15 cellular contexts compared by ENCODE assay signal in the genomic region with DNA sequence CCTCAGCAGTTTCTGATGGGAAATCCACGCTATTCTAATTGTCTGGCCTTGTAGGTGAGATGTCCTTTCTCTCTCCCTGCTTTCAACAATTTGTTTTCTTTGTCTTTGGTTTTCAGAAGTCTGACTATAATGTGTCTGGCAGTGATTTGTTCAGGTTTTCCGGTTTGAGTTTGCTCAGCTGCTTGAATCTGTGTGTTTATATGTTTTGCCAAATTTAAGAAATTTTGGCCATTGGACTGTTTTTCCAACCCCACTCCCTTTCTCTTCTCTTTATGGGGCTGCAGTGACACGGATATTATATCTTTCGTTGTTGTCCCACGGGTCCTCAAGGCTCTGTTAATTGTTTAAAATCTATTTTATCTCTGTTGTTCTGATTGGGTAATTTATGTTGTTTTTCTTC.
"Had no signal": no experiment of that assay in that cellular context is flagged by ENCODE, and none has a peak within 500 bp of the region (broad histone marks: within the 10 kb centered on the region; RNA-seq: fewer than 3 reads in every experiment).

No MANE protein-coding gene starts in this region.

- DNase-seq: activated CD4-positive, alpha-beta T cell treated with anti-CD3 and anti-CD28 coated beads for 1 hour; activated CD4-positive, alpha-beta T cell treated with anti-CD3 and anti-CD28 coated beads, Interleukin-2, amount 10 ng/mL, durations not matched to agents 7 days and 5 days; activated CD8-positive, alpha-beta T cell treated with anti-CD3 and anti-CD28 coated beads for 36 hours; activated naive CD8-positive, alpha-beta T cell treated with anti-CD3 and anti-CD28 coated beads, Interleukin-2, amount 50 U/mL, for 24 hours; activated T-cell treated with anti-CD3 and anti-CD28 coated beads, Interleukin-2, amount 50 U/mL, for 48 hours; amygdala; central memory CD4-positive, alpha-beta T cell; foreskin keratinocyte; hippocampal formation; lower lobe of right lung; mesenchymal stem cell; occipital lobe; stimulated activated CD4-positive, alpha-beta T cell treated with anti-CD3 and anti-CD28 coated beads, Interleukin-12 subunit alpha, Interleukin-12 subunit beta, amount 100 ng/mL, for 4 hours; stimulated activated CD4-positive, alpha-beta T cell treated with anti-CD3 and anti-CD28 coated beads, Interleukin-4, amount 100 ng/mL, for 24 hours; T-helper 2 cell had no signal
